In the genomic region with DNA sequence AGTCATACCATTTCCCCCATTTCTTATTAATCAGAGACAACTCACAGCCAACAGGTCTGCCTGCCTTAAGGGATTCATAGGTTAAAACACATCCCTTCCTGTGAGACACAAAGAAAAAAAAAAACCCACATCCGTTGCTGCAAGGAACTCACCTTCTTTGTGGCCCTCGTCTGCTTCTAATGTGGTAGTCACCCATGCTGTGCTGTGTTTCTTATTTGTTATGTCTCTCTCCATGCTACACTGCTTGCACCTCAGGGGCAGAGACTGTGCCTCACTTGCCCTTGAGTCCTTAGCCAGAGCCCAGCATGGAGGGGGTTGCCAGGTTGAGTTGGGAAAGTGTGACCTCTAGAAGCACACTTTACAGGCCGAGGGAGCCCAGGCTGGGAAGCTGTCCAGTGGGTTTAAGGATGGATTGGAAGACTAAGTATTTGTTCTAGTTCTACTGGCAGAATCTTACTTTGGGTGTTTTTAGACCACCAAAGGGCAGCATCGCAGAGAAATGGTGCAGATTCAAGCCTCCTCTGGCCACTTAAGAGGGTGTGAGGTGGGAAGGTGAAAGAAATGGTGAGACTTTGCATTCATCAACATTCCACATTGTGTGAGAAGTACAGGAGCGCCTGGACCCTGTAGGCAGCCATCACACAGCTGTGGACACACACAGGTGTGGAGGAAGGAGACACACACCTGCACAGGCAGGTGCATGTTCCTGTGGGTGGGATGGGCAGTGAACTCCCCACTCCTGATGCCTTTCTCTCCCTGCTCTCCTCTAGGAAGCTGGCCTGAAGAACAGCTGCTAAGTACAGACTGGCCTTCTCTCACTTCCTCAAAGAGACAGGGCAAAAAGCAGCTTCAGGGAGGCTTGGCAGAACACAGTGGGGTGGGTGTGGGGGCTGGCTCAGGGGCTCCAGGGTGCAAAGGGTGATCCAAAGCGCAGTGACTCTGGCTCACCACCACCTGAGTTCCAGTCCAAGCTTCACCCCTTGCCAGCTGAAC, we compare ENCODE assay signal across 1 cellular context.
A peak's percentile ranks its signal among the peaks of the same experiment; 100 is the strongest.
TF ChIP-seq lines count a peak whose summit lies in the region.

No MANE protein-coding gene starts in this region.

TF ChIP-seq in GM12878, 131 proteins besides CTCF, POLR2A, EP300 and RAD21 (continued from another document):
- TF ChIP-seq BCLAF1 (IDR thresholded peaks at IDR 0.05) (no peak), CEBPB (IDR thresholded peaks at IDR 0.05; ENCODE audit: borderline replicate concordance in 1 of 2, low read depth in 2 of 2, low read length in 2 of 2) (no peak), CBFB (IDR thresholded peaks at IDR 0.05; ENCODE audit: low read depth) (no peak), STAT1 (conservative IDR thresholded peaks at IDR 0.05) (no peak), ZNF24 (IDR thresholded peaks at IDR 0.05) (no peak), MTA2 (IDR thresholded peaks at IDR 0.05; ENCODE audit: low read depth) (no peak), IKZF2 (IDR thresholded peaks at IDR 0.05) (peak; percentile 53 to 62; a peak in 3 of 4 replicates), ELK1 (IDR thresholded peaks at IDR 0.05; ENCODE audit: low read depth, low read length) (no peak), SPI1 (IDR thresholded peaks at IDR 0.05; ENCODE audit: borderline replicate concordance, insufficient read depth, low read depth, low read length) (peak; percentile 91), IKZF1 (conservative IDR thresholded peaks at IDR 0.05) (peak; percentile 67)
- TF ChIP-seq, protein P1, sequence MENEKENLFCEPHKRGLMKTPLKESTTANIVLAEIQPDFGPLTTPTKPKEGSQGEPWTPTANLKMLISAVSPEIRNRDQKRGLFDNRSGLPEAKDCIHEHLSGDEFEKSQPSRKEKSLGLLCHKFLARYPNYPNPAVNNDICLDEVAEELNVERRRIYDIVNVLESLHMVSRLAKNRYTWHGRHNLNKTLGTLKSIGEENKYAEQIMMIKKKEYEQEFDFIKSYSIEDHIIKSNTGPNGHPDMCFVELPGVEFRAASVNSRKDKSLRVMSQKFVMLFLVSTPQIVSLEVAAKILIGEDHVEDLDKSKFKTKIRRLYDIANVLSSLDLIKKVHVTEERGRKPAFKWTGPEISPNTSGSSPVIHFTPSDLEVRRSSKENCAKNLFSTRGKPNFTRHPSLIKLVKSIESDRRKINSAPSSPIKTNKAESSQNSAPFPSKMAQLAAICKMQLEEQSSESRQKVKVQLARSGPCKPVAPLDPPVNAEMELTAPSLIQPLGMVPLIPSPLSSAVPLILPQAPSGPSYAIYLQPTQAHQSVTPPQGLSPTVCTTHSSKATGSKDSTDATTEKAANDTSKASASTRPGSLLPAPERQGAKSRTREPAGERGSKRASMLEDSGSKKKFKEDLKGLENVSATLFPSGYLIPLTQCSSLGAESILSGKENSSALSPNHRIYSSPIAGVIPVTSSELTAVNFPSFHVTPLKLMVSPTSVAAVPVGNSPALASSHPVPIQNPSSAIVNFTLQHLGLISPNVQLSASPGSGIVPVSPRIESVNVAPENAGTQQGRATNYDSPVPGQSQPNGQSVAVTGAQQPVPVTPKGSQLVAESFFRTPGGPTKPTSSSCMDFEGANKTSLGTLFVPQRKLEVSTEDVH (IDR thresholded peaks at IDR 0.05; ENCODE audit: low read depth, partially characterized antibody): no peak
- TF ChIP-seq, protein P2, sequence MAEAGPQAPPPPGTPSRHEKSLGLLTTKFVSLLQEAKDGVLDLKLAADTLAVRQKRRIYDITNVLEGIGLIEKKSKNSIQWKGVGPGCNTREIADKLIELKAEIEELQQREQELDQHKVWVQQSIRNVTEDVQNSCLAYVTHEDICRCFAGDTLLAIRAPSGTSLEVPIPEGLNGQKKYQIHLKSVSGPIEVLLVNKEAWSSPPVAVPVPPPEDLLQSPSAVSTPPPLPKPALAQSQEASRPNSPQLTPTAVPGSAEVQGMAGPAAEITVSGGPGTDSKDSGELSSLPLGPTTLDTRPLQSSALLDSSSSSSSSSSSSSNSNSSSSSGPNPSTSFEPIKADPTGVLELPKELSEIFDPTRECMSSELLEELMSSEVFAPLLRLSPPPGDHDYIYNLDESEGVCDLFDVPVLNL (IDR thresholded peaks at IDR 0.05; ENCODE audit: low read depth, low read length): no peak
